Comparison of ENCODE assay signal across 32 cellular contexts in the genomic region with DNA sequence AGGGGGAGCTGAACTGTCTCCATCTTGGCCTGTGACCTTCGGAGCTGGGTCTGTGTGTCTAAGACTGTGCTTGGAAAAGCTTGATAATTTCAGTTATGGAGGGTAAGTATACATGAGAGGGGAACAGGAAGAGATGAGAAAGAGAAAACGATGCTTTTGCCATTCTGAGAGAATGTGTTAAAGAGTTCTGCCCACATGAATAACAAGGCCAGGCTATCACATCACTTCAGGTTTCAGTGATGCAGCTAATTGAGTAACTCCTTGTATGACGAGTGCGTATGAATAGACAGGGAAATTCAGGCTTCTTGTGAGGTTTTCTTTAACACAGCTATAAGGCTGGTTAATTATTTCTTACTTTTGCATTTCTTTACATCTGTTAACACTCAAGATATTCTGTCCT.
"Had no signal": no experiment of that assay in that cellular context is flagged by ENCODE, and none has a peak within 500 bp of the region (broad histone marks: within the 10 kb centered on the region; RNA-seq: fewer than 3 reads in every experiment).

No MANE protein-coding gene starts in this region.

- ATAC-seq: activated T-cell treated with anti-CD3 and anti-CD28 coated beads, Interleukin-2, amount 50 U/mL, for 4 hours; effector memory CD8-positive, alpha-beta T cell; esophagus mucosa; left colon; naive thymus-derived CD4-positive, alpha-beta T cell; psoas muscle had no signal

- FAIRE-seq: keratinocyte had no signal

- H3K36me3 ChIP-seq: adrenal gland, ascending aorta, transverse colon had no signal

- H3K27ac Mint-ChIP-seq: activated CD4-positive, alpha-beta memory T cell treated with anti-CD3 and anti-CD28 coated beads for 36 hours; activated CD4-positive, alpha-beta T cell treated with anti-CD3 and anti-CD28 coated beads, Interleukin-2, amount 10 ng/mL, durations not matched to agents 24 days and 14 days; activated naive CD8-positive, alpha-beta T cell; activated T-helper 2 cell treated with anti-CD3 and anti-CD28 coated beads, Interferon-gamma antibody, Interleukin-2, Interleukin-4, amounts not matched to agents 10 μg/mL and 5 μg/mL and 100 μg/mL, durations not matched to agents 14 hours and 24 hours and 36 hours; effector memory CD8-positive, alpha-beta T cell; naive thymus-derived CD4-positive, alpha-beta T cell; T-helper 2 cell treated with Interferon-gamma antibody and Interleukin-4, amounts not matched to agents 5 μg/mL and 100 μg/mL, for 36 hours had no signal

- H3K4me3 Mint-ChIP-seq: activated CD4-positive, alpha-beta memory T cell treated with anti-CD3 and anti-CD28 coated beads for 36 hours; activated CD4-positive, alpha-beta T cell treated with anti-CD3 and anti-CD28 coated beads, Interleukin-2, amount 10 ng/mL, durations not matched to agents 24 days and 14 days; activated naive CD8-positive, alpha-beta T cell; activated T-cell treated with anti-CD3 and anti-CD28 coated beads, Interleukin-2, amount 50 U/mL, for 4 hours; brain; effector memory CD8-positive, alpha-beta T cell; naive thymus-derived CD4-positive, alpha-beta T cell; neural crest cell; T-helper 2 cell treated with Interferon-gamma antibody and Interleukin-4, amounts not matched to agents 5 μg/mL and 100 μg/mL, for 36 hours had no signal

- H3K9me3 Mint-ChIP-seq: activated CD4-positive, alpha-beta memory T cell treated with anti-CD3 and anti-CD28 coated beads for 36 hours; activated T-cell treated with anti-CD3 and anti-CD28 coated beads, Interleukin-2, amount 50 U/mL, for 4 hours; activated T-helper 2 cell treated with anti-CD3 and anti-CD28 coated beads, Interferon-gamma antibody, Interleukin-2, Interleukin-4, amounts not matched to agents 10 μg/mL and 5 μg/mL and 100 μg/mL, durations not matched to agents 14 hours and 24 hours and 36 hours; brain; effector memory CD8-positive, alpha-beta T cell; neural crest cell; T-helper 2 cell treated with Interferon-gamma antibody and Interleukin-4, amounts not matched to agents 5 μg/mL and 100 μg/mL, for 36 hours had no signal

- H3K27me3 ChIP-seq: adrenal gland, ascending aorta, testis, transverse colon had no signal

- H3K4me1 ChIP-seq: adrenal gland, ascending aorta, parathyroid adenoma, psoas muscle, testis, transverse colon had no signal

- H3K9me3 ChIP-seq: adrenal gland, ascending aorta, psoas muscle, testis, transverse colon had no signal

- H3K27ac ChIP-seq: adrenal gland, ascending aorta, parathyroid adenoma, psoas muscle, testis, transverse colon, VCaP had no signal

- H3K4me3 ChIP-seq: adrenal gland, ascending aorta, psoas muscle, smooth muscle cell, testis, transverse colon had no signal

- DNase-seq: activated CD4-positive, alpha-beta memory T cell treated with anti-CD3 and anti-CD28 coated beads for 36 hours; activated CD4-positive, alpha-beta T cell treated with anti-CD3 and anti-CD28 coated beads, Interleukin-2, amount 10 ng/mL, durations not matched to agents 24 days and 14 days; activated T-cell treated with anti-CD3 and anti-CD28 coated beads, Interleukin-2, amount 50 U/mL, for 4 hours; adrenal gland; cortex of kidney; effector memory CD8-positive, alpha-beta T cell; foreskin fibroblast; head of caudate nucleus; hippocampal formation; left colon; midbrain; naive thymus-derived CD4-positive, alpha-beta T cell; nucleus accumbens; psoas muscle; stimulated activated CD4-positive, alpha-beta T cell treated with anti-CD3 and anti-CD28 coated beads, Interleukin-1b, Interleukin-23, amount 100 ng/mL, for 48 hours; stimulated activated CD4-positive, alpha-beta T cell treated with anti-CD3 and anti-CD28 coated beads, Interleukin-4, amount 100 ng/mL, for 4 hours; stimulated activated CD8-positive, alpha-beta memory T cell treated with anti-CD3 and anti-CD28 coated beads, Interleukin-4, amount 100 ng/mL, for 48 hours; stimulated activated naive CD4-positive, alpha-beta T cell; T-helper 1 cell; testis; transverse colon had no signal

- H3K27me3 Mint-ChIP-seq: activated CD4-positive, alpha-beta memory T cell treated with anti-CD3 and anti-CD28 coated beads for 36 hours; activated CD4-positive, alpha-beta T cell treated with anti-CD3 and anti-CD28 coated beads, Interleukin-2, amount 10 ng/mL, durations not matched to agents 24 days and 14 days; activated naive CD8-positive, alpha-beta T cell; brain; effector memory CD8-positive, alpha-beta T cell had no signal

- H3K4me1 Mint-ChIP-seq: activated CD4-positive, alpha-beta T cell treated with anti-CD3 and anti-CD28 coated beads, Interleukin-2, amount 10 ng/mL, durations not matched to agents 24 days and 14 days; brain; neural crest cell had no signal

- H3K36me3 Mint-ChIP-seq: activated CD4-positive, alpha-beta memory T cell treated with anti-CD3 and anti-CD28 coated beads for 36 hours; activated naive CD8-positive, alpha-beta T cell; brain; naive thymus-derived CD4-positive, alpha-beta T cell had no signal
